ENCODE assay signal across 8 cellular contexts in genomic region chr19:29606420-29606747, GRCh38. TPM values are rescaled to one million over a fixed set of nuclear protein-coding genes. Genes with fewer than 3 reads are reported as not detected.
DNase-seq lines count a peak whose midpoint lies in the region; ATAC-seq lines count a peak whose summit lies in the region.

No MANE protein-coding gene starts in this region.

- peaks cover 19% of the 10 kb centered on the region for H3K36me3 ChIP-seq in CD8-positive, alpha-beta memory T cell (ENCODE audit: insufficient read depth, low read length)
- H3K36me3 ChIP-seq in iPS-20b (ENCODE audit: insufficient read depth, low read depth, low read length), result peaks cover 6% of the 10 kb centered on the region; the same call in 1 of the 2 replicates
- H3K36me3 ChIP-seq in subcutaneous abdominal adipose tissue (ENCODE audit: control insufficient read depth in 5 of 5, insufficient read depth in 5 of 5, low read length in 5 of 5), result peaks cover 4 to 28% (median 22%) of the 10 kb centered on the region in 5 donors

- H3K4me3 ChIP-seq in CD8-positive, alpha-beta memory T cell (ENCODE audit: low read length), result peak overlapping the region; percentile 93
- peak overlapping the region; percentile 90 for H3K4me3 ChIP-seq in iPS-20b (ENCODE audit: low read length)
- H3K4me3 ChIP-seq in subcutaneous abdominal adipose tissue (ENCODE audit: low read depth in 1 of 5, low read length in 5 of 5), result peak overlapping the region; percentile 87 to 100 (median 100)

- peak overlapping the region; percentile 95 to 99 (median 98) for H3K4me3 Mint-ChIP-seq in CD8-positive, alpha-beta memory T cell
- peak overlapping the region; percentile 97 for H3K4me3 Mint-ChIP-seq in activated naive CD8-positive, alpha-beta T cell treated with anti-CD3 and anti-CD28 coated beads for 36 hours

- no peak for DNase-seq in CD8-positive, alpha-beta memory T cell
- no peak for DNase-seq in activated naive CD8-positive, alpha-beta T cell treated with anti-CD3 and anti-CD28 coated beads for 36 hours
- no peak for DNase-seq in NCI-H524 treated with DMSO at 0.1 percent for 48 hours (lab: John Stamatoyannopoulos, UW)
- DNase-seq in kidney tubule cell (ENCODE audit: low spot score), result no peak

- H3K36me3 Mint-ChIP-seq in CD8-positive, alpha-beta memory T cell, result peaks cover 0 to 35% (median 3%) of the 10 kb centered on the region in 3 donors
- peaks cover 6% of the 10 kb centered on the region for H3K36me3 Mint-ChIP-seq in activated naive CD8-positive, alpha-beta T cell treated with anti-CD3 and anti-CD28 coated beads for 36 hours

- peak overlapping the region; percentile 100 for H3K27ac ChIP-seq in CD8-positive, alpha-beta memory T cell (ENCODE audit: low read depth, low read length)
- no peak overlapping the region for H3K27ac ChIP-seq in iPS-20b (ENCODE audit: low read length)
- H3K27ac ChIP-seq in subcutaneous abdominal adipose tissue (ENCODE audit: low read depth, low read length), result peak overlapping the region; percentile 95

- H3K27ac Mint-ChIP-seq in CD8-positive, alpha-beta memory T cell, result peak overlapping the region; percentile 98 to 100 (median 100)
- peak overlapping the region; percentile 99 for H3K27ac Mint-ChIP-seq in activated naive CD8-positive, alpha-beta T cell treated with anti-CD3 and anti-CD28 coated beads for 36 hours

- ATAC-seq in HG02884 (IDR thresholded peaks at IDR 0.05; ENCODE audit: unreplicated experiment), result peak; percentile 2
- ATAC-seq in GM21423 (IDR thresholded peaks at IDR 0.05; ENCODE audit: unreplicated experiment), result no peak

- no peaks in the 10 kb centered on the region for H3K27me3 Mint-ChIP-seq in CD8-positive, alpha-beta memory T cell
- H3K27me3 Mint-ChIP-seq in activated naive CD8-positive, alpha-beta T cell treated with anti-CD3 and anti-CD28 coated beads for 36 hours, result no peaks in the 10 kb centered on the region

- H3K9ac ChIP-seq in iPS-20b (ENCODE audit: low read depth, low read length), result peak overlapping the region; percentile 91
- peak overlapping the region; percentile 86 to 100 (median 93) for H3K9ac ChIP-seq in subcutaneous abdominal adipose tissue (ENCODE audit: low read length in 5 of 5)

- no peaks in the 10 kb centered on the region for H3K9me3 ChIP-seq in CD8-positive, alpha-beta memory T cell (ENCODE audit: low read length)
- no peaks in the 10 kb centered on the region for H3K9me3 ChIP-seq in iPS-20b (ENCODE audit: insufficient read depth, low read depth, low read length)
- no peaks in the 10 kb centered on the region for H3K9me3 ChIP-seq in subcutaneous abdominal adipose tissue (ENCODE audit: control insufficient read depth in 5 of 5, low read length in 5 of 5)

- H3K27me3 ChIP-seq in CD8-positive, alpha-beta memory T cell (ENCODE audit: insufficient read depth, low read length, poor library complexity, severe bottlenecking), result no peaks in the 10 kb centered on the region
- H3K27me3 ChIP-seq in iPS-20b (ENCODE audit: insufficient read depth, low read length) (no peaks in the 10 kb centered on the region), subcutaneous abdominal adipose tissue (ENCODE audit: control insufficient read depth in 5 of 5, insufficient read depth in 4 of 5, low read length in 5 of 5) (no peaks in the 10 kb centered on the region)

- POLR2A ChIA-PET in CD8-positive, alpha-beta memory T cell (lab: Charles Lee), result interaction anchor here (0.7 to 3.5 kb wide), 20 partner anchors 10 to 1813 kb away, joined by 3 to 60 read pairs (median 4); partner anchors contain the start of genes C19orf12, PLEKHF1, UQCRFS1 and URI1

- peaks cover 25% of the 10 kb centered on the region for H3K4me1 ChIP-seq in CD8-positive, alpha-beta memory T cell (ENCODE audit: insufficient read depth, low read length)
- H3K4me1 ChIP-seq in iPS-20b (ENCODE audit: insufficient read depth, low read length), result peaks cover 6% of the 10 kb centered on the region; the same call in 1 of the 2 replicates
- H3K4me1 ChIP-seq in subcutaneous abdominal adipose tissue (ENCODE audit: control insufficient read depth in 5 of 5, insufficient read depth in 5 of 5, low read length in 5 of 5), result peaks cover 4 to 22% (median 16%) of the 10 kb centered on the region in 5 donors

- H3K9me3 Mint-ChIP-seq in CD8-positive, alpha-beta memory T cell, result no peaks in the 10 kb centered on the region
- no peaks in the 10 kb centered on the region for H3K9me3 Mint-ChIP-seq in activated naive CD8-positive, alpha-beta T cell treated with anti-CD3 and anti-CD28 coated beads for 36 hours

- CTCF ChIA-PET in CD8-positive, alpha-beta memory T cell (lab: Charles Lee), result interaction anchor here (0.8 to 8.2 kb wide), 12 partner anchors 10 to 238 kb away, joined by 3 to 168 read pairs (median 10); partner anchors contain the start of genes C19orf12 and PLEKHF1

- H3K4me1 Mint-ChIP-seq in CD8-positive, alpha-beta memory T cell, result peaks cover 24 to 51% (median 36%) of the 10 kb centered on the region in 3 donors
- peaks cover 23% of the 10 kb centered on the region for H3K4me1 Mint-ChIP-seq in activated naive CD8-positive, alpha-beta T cell treated with anti-CD3 and anti-CD28 coated beads for 36 hours

RNA-seq across cellular contexts. Expression of gene POP4, which starts 0.3 kb away (rescaled TPM):
- total RNA-seq in CD8-positive, alpha-beta memory T cell, result 100 to 1,000 TPM; 150 to 156 TPM
- polyA plus RNA-seq in CD8-positive, alpha-beta memory T cell, result 145 TPM
- 100 to 1,000 TPM; 134 to 137 TPM for total RNA-seq in activated naive CD8-positive, alpha-beta T cell treated with anti-CD3 and anti-CD28 coated beads for 36 hours

RNA-seq across cellular contexts. Expression of gene PLEKHF1, which starts 58.9 kb away (rescaled TPM):
- 10 to 100 TPM; 21.3 to 23.0 TPM for total RNA-seq in CD8-positive, alpha-beta memory T cell
- polyA plus RNA-seq in CD8-positive, alpha-beta memory T cell, result 57.7 TPM
- total RNA-seq in activated naive CD8-positive, alpha-beta T cell treated with anti-CD3 and anti-CD28 coated beads for 36 hours, result 10 to 100 TPM; 21.7 to 22.2 TPM
